In genomic region chr15:22995786-22996185, GRCh38 we compare ENCODE assay signal across 26 cellular contexts.
"Had no signal": no experiment of that assay in that cellular context is flagged by ENCODE, and none has a peak within 500 bp of the region (broad histone marks: within the 10 kb centered on the region; RNA-seq: fewer than 3 reads in every experiment).

No MANE protein-coding gene starts in this region.

- ATAC-seq: left lobe of liver; naive thymus-derived CD4-positive, alpha-beta T cell; right lobe of liver; stimulated activated naive B cell treated with anti-CD40 and anti-IgM and Interleukin-4, amounts not matched to agents 10 μg/mL and 1 μg/mL and 100 μg/mL, for 72 hours; upper lobe of right lung had no signal

- DNase-seq: cerebellar nuclear complex; colonic mucosa; dermis blood vessel endothelial cell; effector memory CD4-positive, alpha-beta T cell; hypothalamus; immature natural killer cell; midbrain; naive thymus-derived CD4-positive, alpha-beta T cell; occipital lobe; ovary; posterior cingulate gyrus; right lobe of liver; small intestine; stimulated activated CD4-positive, alpha-beta T cell treated with anti-CD3 and anti-CD28 coated beads, Interleukin-15, amount 100 ng/mL, for 24 hours; stimulated activated CD4-positive, alpha-beta T cell treated with anti-CD3 and anti-CD28 coated beads, Interleukin-2, amount 100 ng/mL, for 48 hours; stimulated activated naive B cell treated with anti-CD40 and anti-IgM and Interleukin-4, amounts not matched to agents 10 μg/mL and 1 μg/mL and 100 μg/mL, for 72 hours; upper lobe of right lung; uterus had no signal

- H3K4me3 ChIP-seq: colonic mucosa, lung, neural progenitor cell, ovary, right lobe of liver, thoracic aorta, tibial nerve, upper lobe of right lung, uterus had no signal

- H3K27ac ChIP-seq: colonic mucosa, neural progenitor cell, ovary, right lobe of liver, thoracic aorta, tibial nerve, upper lobe of right lung, uterus had no signal

- H3K9ac ChIP-seq: neural progenitor cell had no signal

- H3K27me3 Mint-ChIP-seq: memory B cell; naive thymus-derived CD4-positive, alpha-beta T cell; stimulated activated naive B cell treated with anti-CD40 and anti-IgM and Interleukin-4, amounts not matched to agents 10 μg/mL and 1 μg/mL and 100 μg/mL, for 72 hours; stimulated activated naive CD8-positive, alpha-beta T cell treated with anti-CD3 and anti-CD28 coated beads, Interleukin-15, Interleukin-2, amounts not matched to agents 100 ng/mL and 50 ng/mL, for 24 hours had no signal

- H3K27ac Mint-ChIP-seq: memory B cell; nephron; neural progenitor cell; stimulated activated naive B cell treated with anti-CD40 and anti-IgM and Interleukin-4, amounts not matched to agents 10 μg/mL and 1 μg/mL and 100 μg/mL, for 72 hours; stimulated activated naive CD8-positive, alpha-beta T cell treated with anti-CD3 and anti-CD28 coated beads, Interleukin-15, Interleukin-2, amounts not matched to agents 100 ng/mL and 50 ng/mL, for 24 hours had no signal

- H3K9me3 Mint-ChIP-seq: immature natural killer cell; memory B cell; naive thymus-derived CD4-positive, alpha-beta T cell; nephron; neural progenitor cell; stimulated activated naive CD8-positive, alpha-beta T cell treated with anti-CD3 and anti-CD28 coated beads, Interleukin-15, Interleukin-2, amounts not matched to agents 100 ng/mL and 50 ng/mL, for 24 hours had no signal

- H2AFZ ChIP-seq: neural progenitor cell had no signal

- H3K4me1 ChIP-seq: colonic mucosa, neural progenitor cell, right lobe of liver, tibial nerve, upper lobe of right lung, uterus had no signal

- H3K4me1 Mint-ChIP-seq: immature natural killer cell; memory B cell; naive thymus-derived CD4-positive, alpha-beta T cell; nephron; neural progenitor cell; stimulated activated naive B cell treated with anti-CD40 and anti-IgM and Interleukin-4, amounts not matched to agents 10 μg/mL and 1 μg/mL and 100 μg/mL, for 72 hours had no signal

- H3K36me3 ChIP-seq: colonic mucosa, ovary, uterus had no signal

- H3K4me2 ChIP-seq: neural progenitor cell had no signal

- H3K9me3 ChIP-seq: colonic mucosa, ovary, right lobe of liver, thoracic aorta, tibial nerve, upper lobe of right lung, uterus had no signal

- H3K4me3 Mint-ChIP-seq: immature natural killer cell; memory B cell; naive thymus-derived CD4-positive, alpha-beta T cell; nephron; neural progenitor cell; stimulated activated naive B cell treated with anti-CD40 and anti-IgM and Interleukin-4, amounts not matched to agents 10 μg/mL and 1 μg/mL and 100 μg/mL, for 72 hours; stimulated activated naive CD8-positive, alpha-beta T cell treated with anti-CD3 and anti-CD28 coated beads, Interleukin-15, Interleukin-2, amounts not matched to agents 100 ng/mL and 50 ng/mL, for 24 hours had no signal

- H3K27me3 ChIP-seq: colonic mucosa, neural progenitor cell, ovary, right lobe of liver, tibial nerve, upper lobe of right lung, uterus had no signal
